Comparison of ENCODE assay signal across 23 cellular contexts in genomic region chr10:60801538-60801937, GRCh38. TPM values are rescaled to one million over a fixed set of nuclear protein-coding genes. Genes with fewer than 3 reads are reported as not detected.
A peak's percentile ranks its signal among the peaks of the same experiment; 100 is the strongest.
DNase-seq lines count a peak whose midpoint lies in the region; ATAC-seq and TF ChIP-seq lines count a peak whose summit lies in the region.
"Had no signal": no experiment of that assay in that cellular context is flagged by ENCODE, and none has a peak within 500 bp of the region (broad histone marks: within the 10 kb centered on the region; RNA-seq: fewer than 3 reads in every experiment).

No MANE protein-coding gene starts in this region.

- intact Hi-C loops in PC-9 (cut with micrococcal nuclease; ENCODE audit: unreplicated experiment) = no loop called here

- no peaks in the 10 kb centered on the region for H3K9me3 ChIP-seq in PC-9 (ENCODE audit: insufficient read depth, low read depth)
- H3K9me3 ChIP-seq: A549, BLaER1, gastroesophageal sphincter, sigmoid colon, SK-N-SH, suprapubic skin had no signal

- H4K20me1 ChIP-seq in PC-9 (ENCODE audit: insufficient read depth) = no peaks in the 10 kb centered on the region
- H4K20me1 ChIP-seq: BLaER1 had no signal

- H3K79me2 ChIP-seq in PC-9 (ENCODE audit: low read depth) = no peaks in the 10 kb centered on the region

- DNase-seq in AG09319 (ENCODE audit: extremely low read depth, low read depth) (peak; percentile 57), NCI-H1105 (lab: John Stamatoyannopoulos, UW) (peak; percentile 29), PC-9 (no peak), fibroblast of pulmonary artery (ENCODE audit: low read depth) (peak; percentile 58), mucosa of gallbladder (ENCODE audit: low spot score) (no peak), MV-4-11 (lab: John Stamatoyannopoulos, UW) (no peak)
- DNase-seq: activated CD4-positive, alpha-beta memory T cell treated with anti-CD3 and anti-CD28 coated beads for 36 hours; activated CD4-positive, CD25-positive, alpha-beta regulatory T cell; amniotic stem cell; caudate nucleus; dorsolateral prefrontal cortex; erythroblast; HFFc6; NCI-H2171 treated with DMSO at 0.1 percent for 48 hours; nephron progenitor cell; sigmoid colon; SK-N-SH had no signal

- H3K4me3 ChIP-seq in PC-9 (no peak overlapping the region), fibroblast of pulmonary artery (replicated peaks; ENCODE audit: low read depth, low read length) (no peak overlapping the region)
- H3K4me3 ChIP-seq: A549, BLaER1, dorsolateral prefrontal cortex, gastroesophageal sphincter, sigmoid colon, suprapubic skin had no signal

- H3F3A ChIP-seq in PC-9 (ENCODE audit: insufficient read depth, low read depth) = peaks cover 23% of the 10 kb centered on the region; the same call in 1 of the 2 replicates

- H3K36me3 ChIP-seq in PC-9 (ENCODE audit: low read depth) = no peaks in the 10 kb centered on the region
- H3K36me3 ChIP-seq: gastroesophageal sphincter, sigmoid colon, suprapubic skin had no signal

- no peaks in the 10 kb centered on the region for H3K27me3 ChIP-seq in PC-9 (ENCODE audit: insufficient read depth, low read depth)
- H3K27me3 ChIP-seq: BLaER1, gastroesophageal sphincter, sigmoid colon, suprapubic skin had no signal

- H3K27ac ChIP-seq in PC-9 = no peak overlapping the region
- H3K27ac ChIP-seq: A549, BLaER1, dorsolateral prefrontal cortex, gastroesophageal sphincter, sigmoid colon, suprapubic skin had no signal

- CTCF ChIA-PET in PC-9 (lab: Charles Lee) = no interaction called here

- no peak overlapping the region for H2AFZ ChIP-seq in PC-9

- no TSS peak for BruUV-seq in PC-9 (replicated peaks; lab: Mats Ljungman, UMichigan)

- POLR2A ChIA-PET in PC-9 (lab: Charles Lee; ENCODE audit: unreplicated experiment) = interaction anchor here (0.7 kb wide), 1 partner anchor 23 kb away, joined by 3 read pairs; the partner anchor contains the start of gene CDK1

- no peak for ATAC-seq in HG02852 (IDR thresholded peaks at IDR 0.05; ENCODE audit: unreplicated experiment)
- no peak for ATAC-seq in GM18505 (IDR thresholded peaks at IDR 0.05; ENCODE audit: unreplicated experiment)
- ATAC-seq: A549, gastroesophageal sphincter had no signal

- 0 out of 2 replicates have a peak overlapping the region, but pooled peaks have one; percentile 0 for H3K4me2 ChIP-seq in PC-9
- H3K4me2 ChIP-seq: A549, BLaER1, SK-N-SH had no signal

- no peaks in the 10 kb centered on the region for H3K9me2 ChIP-seq in PC-9 (ENCODE audit: insufficient read depth)
- H3K9me2 ChIP-seq: SK-N-SH had no signal

- H3K4me1 ChIP-seq in PC-9 (replicated peaks; ENCODE audit: insufficient read depth) = peaks cover 11% of the 10 kb centered on the region
- H3K4me1 ChIP-seq: BLaER1, sigmoid colon had no signal

- no peak for TF ChIP-seq CTCF in AG09319 (IDR thresholded peaks at IDR 0.05; ENCODE audit: low read depth, low read length)
- no peak for TF ChIP-seq CTCF in PC-9 (conservative IDR thresholded peaks at IDR 0.05)
- no peak for TF ChIP-seq CTCF in fibroblast of pulmonary artery (IDR thresholded peaks at IDR 0.05; ENCODE audit: low read length, missing control alignments)

- no peak for TF ChIP-seq POLR2A in GM18505 (IDR thresholded peaks at IDR 0.05; ENCODE audit: borderline replicate concordance, extremely low read depth, insufficient read depth, insufficient read length)

RNA-seq across cellular contexts. Expression of gene CDK1, which starts 23.3 kb away (rescaled TPM):
- total RNA-seq in PC-9 (2021) (94.4 and 137 TPM in 2 replicates), mucosa of gallbladder (3.9 TPM)

Comparison
In these comparisons a context has a peak if more than half of its experiments do, and no peak if none do; other contexts are left out.
1. DNase-seq: peak in AG09319 (single experiment), NCI-H1105 (single experiment) and fibroblast of pulmonary artery (single experiment); none in PC-9 (0 of 2), mucosa of gallbladder (single experiment) and MV-4-11 (single experiment).
2. RNA of gene CDK1, which starts 23.3 kb away (total RNA-seq): 94.4 to 137 TPM in PC-9; 3.9 TPM in mucosa of gallbladder (single experiment); every median in the first group is over 10 times any median in the second.